In the genomic region with DNA sequence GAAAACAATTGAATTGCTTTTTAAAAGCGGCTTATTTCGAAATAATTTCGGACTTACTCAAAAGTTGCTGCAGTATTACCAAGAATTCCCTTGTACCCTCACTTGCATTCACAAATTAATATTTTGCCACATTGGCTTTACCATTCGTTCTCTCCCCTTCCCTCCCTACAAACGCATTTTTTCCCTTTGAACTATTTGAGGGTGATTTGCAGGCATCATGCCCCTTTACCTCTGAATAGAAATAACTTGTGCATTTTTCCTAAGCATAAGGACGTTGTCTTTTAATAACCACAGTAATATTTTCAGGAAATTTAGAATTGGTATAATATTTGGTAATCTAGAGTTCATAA, we compare ENCODE assay signal across 8 cellular contexts. TPM values are rescaled to one million over a fixed set of nuclear protein-coding genes. Genes with fewer than 3 reads are reported as not detected.
DNase-seq lines count a peak whose midpoint lies in the region; ATAC-seq and TF ChIP-seq lines count a peak whose summit lies in the region.

No MANE protein-coding gene starts in this region.

- POLR2A ChIA-PET in AG04450 (lab: Yijun Ruan, JAX), result no interaction called here

- H3K4me1 ChIP-seq in HUES64 (ENCODE audit: insufficient read depth, low read length), result peaks cover 9% of the 10 kb centered on the region; the same call in 1 of the 2 replicates

- peak overlapping the region; percentile 80 for H3K4me3 ChIP-seq in AG04450 (ENCODE audit: low read depth, low read length)
- peak overlapping the region; percentile 87 for H3K4me3 ChIP-seq in HUES64 (ENCODE audit: low read length)

- WGBS in HUES64, result under 1% methylated on average over 5 of the region's 6 CpGs

- in situ Hi-C loops in ACHN (cut with HindIII; ENCODE audit: low pct_ligation_motif_present, low pct_unique_long_range_greater_than_20kb, low sequenced_read_pairs), result no loop called here

- CTCF ChIA-PET in AG04450 (lab: Charles Lee), result no interaction called here

- H3K4me1 Mint-ChIP-seq in central memory CD8-positive, alpha-beta T cell, result peaks cover 14% of the 10 kb centered on the region
- H3K4me1 Mint-ChIP-seq in naive B cell, result peaks cover 5 to 13% (median 12%) of the 10 kb centered on the region in 3 donors

- DNase-seq in AG04450 (ENCODE audit: low read depth, low spot score) (no peak), naive B cell (no peak), ACHN (no peak)
- DNase-seq in central memory CD8-positive, alpha-beta T cell (ENCODE audit: low spot score in 2 of 2), result no peak

- TF ChIP-seq CTCF in AG04450 (IDR thresholded peaks at IDR 0.05; ENCODE audit: low read depth, low read length), result no peak

- peaks cover 67% of the 10 kb centered on the region for H3K36me3 ChIP-seq in HUES64 (ENCODE audit: insufficient read depth, low read length)

- peaks cover 29% of the 10 kb centered on the region for H3K36me3 Mint-ChIP-seq in central memory CD8-positive, alpha-beta T cell (ENCODE audit: insufficient read depth)
- H3K36me3 Mint-ChIP-seq in naive B cell, result peaks cover 6 to 17% of the 10 kb centered on the region in 2 donors

- H3K9ac ChIP-seq in HUES64 (ENCODE audit: low read depth, low read length), result peak overlapping the region; percentile 96

- no peak overlapping the region for H3K27ac ChIP-seq in AG04450 (ENCODE audit: low read depth, low read length)
- peak overlapping the region; percentile 93 for H3K27ac ChIP-seq in HUES64 (ENCODE audit: low read depth, low read length)

- no peaks in the 10 kb centered on the region for H3K27me3 ChIP-seq in AG04450 (ENCODE audit: control insufficient read depth, insufficient read depth, low read length)
- no peaks in the 10 kb centered on the region for H3K27me3 ChIP-seq in HUES64 (ENCODE audit: insufficient read depth, low read length)

- peak overlapping the region; percentile 68 for H3K27ac Mint-ChIP-seq in central memory CD8-positive, alpha-beta T cell (ENCODE audit: low read depth)
- peak overlapping the region in 5 of 6 donors; percentile 65 to 87 (median 86) for H3K27ac Mint-ChIP-seq in naive B cell

- peak overlapping the region; percentile 97 for H3K4me3 Mint-ChIP-seq in central memory CD8-positive, alpha-beta T cell
- peak overlapping the region; percentile 72 to 99 (median 89) for H3K4me3 Mint-ChIP-seq in naive B cell

- H3K27me3 Mint-ChIP-seq in central memory CD8-positive, alpha-beta T cell, result no peaks in the 10 kb centered on the region
- H3K27me3 Mint-ChIP-seq in naive B cell, result no peaks in the 10 kb centered on the region

- H3K9me3 ChIP-seq in AG04450 (ENCODE audit: control insufficient read depth, insufficient read depth, low read length), result no peaks in the 10 kb centered on the region; the same call in 1 of the 2 replicates
- H3K9me3 ChIP-seq in HUES64 (ENCODE audit: insufficient read depth, low read depth, low read length), result no peaks in the 10 kb centered on the region

- no peak for ATAC-seq in central memory CD8-positive, alpha-beta T cell (replicated peaks; ENCODE audit: extremely low read depth, poor library complexity, severe bottlenecking)
- no peak for ATAC-seq in naive B cell (ENCODE audit: low read depth in 2 of 2)
- no peak for ATAC-seq in GM21737 (IDR thresholded peaks at IDR 0.05; ENCODE audit: unreplicated experiment)
- ATAC-seq in GM18858 (IDR thresholded peaks at IDR 0.05; ENCODE audit: unreplicated experiment), result no peak
- no peak for ATAC-seq in GM19035 (IDR thresholded peaks at IDR 0.05; ENCODE audit: unreplicated experiment)

- no peaks in the 10 kb centered on the region for H3K9me3 Mint-ChIP-seq in central memory CD8-positive, alpha-beta T cell
- H3K9me3 Mint-ChIP-seq in naive B cell, result no peaks in the 10 kb centered on the region

RNA-seq across cellular contexts. Expression of gene CCDC138, which starts 0.6 kb away (rescaled TPM):
- polyA plus RNA-seq in AG04450 (2011; rRNA removed) (1.8 and 2.8 TPM in 2 replicates), naive B cell (ENCODE audit: low read depth in 6 of 6) (10 to 100 TPM in 3 of 6 donors, 1 to 10 TPM in 3; 6.6 to 16.9 (median 10.5) TPM)
- 1.9 and 4.3 TPM in 2 replicates for polyA minus RNA-seq in AG04450 (2011; rRNA and poly(A)+ RNA removed)
- 29.6 TPM for polyA plus RNA-seq in HUES64 (2013, experiment 1 of 2)
- 32.1 TPM for polyA plus RNA-seq in HUES64 (2013, experiment 2 of 2)
